ENCODE assay signal across 11 cellular contexts in genomic region chr19:42468273-42468796, GRCh38. TPM values are rescaled to one million over a fixed set of nuclear protein-coding genes. Genes with fewer than 3 reads are reported as not detected.
DNase-seq lines count a peak whose midpoint lies in the region; ATAC-seq, FAIRE-seq and TF ChIP-seq lines count a peak whose summit lies in the region.
"Had no signal": no experiment of that assay in that cellular context is flagged by ENCODE, and none has a peak within 500 bp of the region (broad histone marks: within the 10 kb centered on the region; RNA-seq: fewer than 3 reads in every experiment).

No MANE protein-coding gene starts in this region.

- ATAC-seq in gastroesophageal sphincter: no peak

- no peaks in the 10 kb centered on the region for H3K9me3 ChIP-seq in mesodermal cell (ENCODE audit: control insufficient read depth, low read length)
- no peaks in the 10 kb centered on the region for H3K9me3 ChIP-seq in gastroesophageal sphincter

- no peak for TF ChIP-seq EP300 in gastroesophageal sphincter (IDR thresholded peaks at IDR 0.05)

- no peaks in the 10 kb centered on the region for H3K27me3 ChIP-seq in gastroesophageal sphincter

- H3K4me1 ChIP-seq in mesodermal cell (ENCODE audit: control insufficient read depth, insufficient read depth, low read length, poor library complexity, severe bottlenecking) (peaks cover 30% of the 10 kb centered on the region), gastroesophageal sphincter (peaks cover 0 to 6% (median 0%) of the 10 kb centered on the region in 3 donors)

- H3K27ac ChIP-seq in mesodermal cell (ENCODE audit: low read depth, low read length, severe bottlenecking) (peak overlapping the region; percentile 70), gastroesophageal sphincter (no peak overlapping the region)

- H3K36me3 ChIP-seq in mesodermal cell (ENCODE audit: control insufficient read depth, insufficient read depth, low read length) (no peaks in the 10 kb centered on the region), gastroesophageal sphincter (no peaks in the 10 kb centered on the region)

- WGBS in mesodermal cell (ENCODE audit: insufficient coverage in 2 of 2), 2 experiments: 43 to 60% methylated on average over 1 of the region's 3 CpGs
- WGBS in gastroesophageal sphincter (ENCODE audit: low coverage in 1 of 2), 2 donors: 53% methylated on average over 3 of the region's 3 CpGs; no CpG with 5 or more reads in 1 of the 2 donors

- no peak for FAIRE-seq in GM19239 (lab: Jason Lieb, UNC)

- DNase-seq in EH (ENCODE audit: low read depth) (peak; percentile 89), M059J (ENCODE audit: low read depth) (peak; percentile 90), amniotic epithelial cell (ENCODE audit: low read depth) (peak; percentile 78), NCI-H526 treated with DMSO at 0.1 percent for 48 hours (lab: John Stamatoyannopoulos, UW) (no peak), GM19239 (ENCODE audit: insufficient read length, low spot score) (no peak), superior temporal gyrus (ENCODE audit: extremely low spot score) (no peak)
- DNase-seq: NCI-H82 had no signal

- no peak for TF ChIP-seq CTCF in gastroesophageal sphincter (IDR thresholded peaks at IDR 0.05)

- no peak for TF ChIP-seq POLR2A in gastroesophageal sphincter (IDR thresholded peaks at IDR 0.05)

- H3K4me3 ChIP-seq in mesodermal cell (ENCODE audit: extremely low read depth, insufficient read depth, low read length, poor library complexity, severe bottlenecking) (no peak overlapping the region), gastroesophageal sphincter (no peak overlapping the region)

RNA-seq across cellular contexts. Expression of gene CXCL17, which starts 25.6 kb away (rescaled TPM):
- not detected in 2 replicates for total RNA-seq in M059J (2014; rRNA removed; shearing (Covaris generic))
- not detected for polyA plus RNA-seq in mesodermal cell (2013, experiment 1 of 2)
- polyA plus RNA-seq in mesodermal cell (2013, experiment 2 of 2): not detected
- total RNA-seq in gastroesophageal sphincter: 1 to 10 TPM in 1 of 4 donors, not detected in 3; 6.5 TPM
- total RNA-seq: epithelial cell of proximal tubule had no signal
- polyA plus RNA-seq: neural cell had no signal

RNA-seq across cellular contexts. Expression of gene LIPE, which starts 41.1 kb away (rescaled TPM):
- 0.17 and 3.3 TPM in 2 replicates for total RNA-seq in M059J (2014; rRNA removed; shearing (Covaris generic))
- 5.0 TPM for polyA plus RNA-seq in mesodermal cell (2013, experiment 1 of 2)
- 3.7 TPM for polyA plus RNA-seq in mesodermal cell (2013, experiment 2 of 2)
- total RNA-seq in gastroesophageal sphincter: 10 to 100 TPM in 1 of 4 donors, 1 to 10 TPM in 3; 3.4 to 15.3 (median 6.6) TPM

RNA-seq across cellular contexts. Expression of gene CEACAM1, which starts 59.9 kb away (rescaled TPM):
- 0.62 and 0.98 TPM in 2 replicates for total RNA-seq in M059J (2014; rRNA removed; shearing (Covaris generic))
- 0.77 TPM for polyA plus RNA-seq in mesodermal cell (2013, experiment 1 of 2)
- 0.66 TPM for polyA plus RNA-seq in mesodermal cell (2013, experiment 2 of 2)
- 10 to 100 TPM in 1 of 4 donors, 1 to 10 TPM in 1, under 1 TPM in 2; 0.66 to 10.1 (median 0.99) TPM for total RNA-seq in gastroesophageal sphincter

Comparison
In these comparisons a context has a peak if more than half of its experiments do, and no peak if none do; other contexts are left out.
1. DNase-seq: peak in EH (single experiment), M059J (single experiment) and amniotic epithelial cell (single experiment); none in NCI-H526 treated with DMSO at 0.1 percent for 48 hours (single experiment), GM19239 (single experiment) and superior temporal gyrus (single experiment).